17 cellular contexts compared by ENCODE assay signal in the genomic region with DNA sequence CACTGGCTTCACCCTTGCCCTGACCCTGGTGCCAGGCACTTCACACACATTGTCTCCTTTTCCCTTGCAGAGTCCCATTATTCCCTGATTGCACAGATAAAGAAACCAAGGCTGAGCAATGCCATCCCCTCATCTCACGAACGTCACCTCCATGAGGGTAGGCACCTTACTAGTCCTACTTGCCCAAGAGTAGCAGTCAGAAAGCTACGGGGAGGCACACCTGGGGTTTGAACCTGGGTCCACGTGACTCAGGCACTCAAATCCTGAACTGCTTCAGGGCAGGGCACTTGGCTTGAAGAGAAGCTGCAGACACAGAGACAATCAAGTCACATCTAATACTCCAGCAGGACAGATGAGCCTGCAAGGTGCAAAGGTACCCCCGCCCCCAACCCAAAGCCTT. TPM values are rescaled to one million over a fixed set of nuclear protein-coding genes. Genes with fewer than 3 reads are reported as not detected.
A peak's percentile ranks its signal among the peaks of the same experiment; 100 is the strongest.
DNase-seq lines count a peak whose midpoint lies in the region; FAIRE-seq and TF ChIP-seq lines count a peak whose summit lies in the region.
"Had no signal": no experiment of that assay in that cellular context is flagged by ENCODE, and none has a peak within 500 bp of the region (broad histone marks: within the 10 kb centered on the region; RNA-seq: fewer than 3 reads in every experiment).

No MANE protein-coding gene starts in this region.

- DNase-seq in H7 (peak; percentile 10), H1 (ENCODE audit: low read depth in 1 of 2, low spot score in 2 of 2) (peak in 1 of 2 experiments; percentile 48), SHP77 (lab: John Stamatoyannopoulos, UW) (no peak), mammary epithelial cell (no peak), GF-D8 (lab: John Stamatoyannopoulos, UW) (no peak)
- DNase-seq in stimulated activated CD4-positive, alpha-beta T cell treated with anti-CD3 and anti-CD28 coated beads, Interleukin-12 subunit alpha, Interleukin-12 subunit beta, amount 100 ng/mL, for 4 hours, result no peak
- DNase-seq: HCEC 1CT, KG1, NCI-H1105, NCI-H1694 treated with DMSO at 0.1 percent for 48 hours, NCI-H345, NCI-H69, Right ventricle myocardium superior had no signal

- H3K27ac ChIP-seq in KMS-11 (peak overlapping the region; percentile 64), H1 (ENCODE audit: low read depth, low read length) (no peak overlapping the region), rectal smooth muscle tissue (ENCODE audit: low read depth, low read length) (no peak overlapping the region), mammary epithelial cell (ENCODE audit: insufficient read depth, low read depth, low read length) (no peak overlapping the region)

- H4K20me1 ChIP-seq in KMS-11 (ENCODE audit: insufficient read depth), result no peaks in the 10 kb centered on the region
- no peaks in the 10 kb centered on the region for H4K20me1 ChIP-seq in H1 (replicated peaks in 1 of 2; ENCODE audit: control insufficient read depth in 1 of 2, insufficient read depth in 2 of 2, low read length in 2 of 2)
- no peaks in the 10 kb centered on the region for H4K20me1 ChIP-seq in mammary epithelial cell (ENCODE audit: insufficient read depth, low read length)

- CTCF ChIA-PET in H1 (lab: Charles Lee; ENCODE audit: partially characterized antibody), result interaction anchor here (0.6 to 1.6 kb wide), 4 partner anchors 77 to 454 kb away, joined by 3 to 8 read pairs (median 4); a partner anchor contains a TSS
- CTCF ChIA-PET in mammary epithelial cell (lab: Charles Lee; ENCODE audit: low non-redundant PET), result no interaction called here

- POLR2A ChIA-PET in H1 (lab: Charles Lee; ENCODE audit: partially characterized antibody), result interaction anchor here (1.2 to 1.4 kb wide), 3 partner anchors 8 to 11 kb away, joined by 3 to 4 read pairs (median 3); no protein-coding TSS in a partner anchor

- H3K9me3 ChIP-seq in H1 (ENCODE audit: insufficient read depth in 2 of 2, low read depth in 1 of 2, low read length in 1 of 2), result no peaks in the 10 kb centered on the region
- H3K9me3 ChIP-seq in mammary epithelial cell (replicated peaks; ENCODE audit: insufficient read depth, low read length), result no peaks in the 10 kb centered on the region

- H2BK120ac ChIP-seq in H1 (replicated peaks; ENCODE audit: low read depth, low read length), result peak overlapping the region; percentile 94

- no peak for TF ChIP-seq EP300 in H1 (IDR thresholded peaks at IDR 0.05; ENCODE audit: borderline replicate concordance in 1 of 2, low read depth in 2 of 2, low read length in 2 of 2)

- H3K79me2 ChIP-seq in KMS-11 (ENCODE audit: insufficient read depth, low read depth) (no peaks in the 10 kb centered on the region), H1 (ENCODE audit: control insufficient read depth in 1 of 2, insufficient read depth in 2 of 2, low read length in 2 of 2) (no peaks in the 10 kb centered on the region), mammary epithelial cell (ENCODE audit: insufficient read depth, low read length) (no peaks in the 10 kb centered on the region)

- no peak for FAIRE-seq in H1 (lab: Jason Lieb, UNC)

- no peaks in the 10 kb centered on the region for H3K79me1 ChIP-seq in H1 (ENCODE audit: low read depth, low read length)

- dilution Hi-C loops in mammary epithelial cell (cut with HindIII; ENCODE audit: low sequenced_read_pairs), result no loop called here

- 0 out of 2 replicates have a peak overlapping the region, but pooled peaks have one; percentile 23 for H4K8ac ChIP-seq in H1 (ENCODE audit: extremely low read depth, insufficient read depth, low read length)

- TF ChIP-seq POLR2A in H1 (IDR thresholded peaks at IDR 0.05; ENCODE audit: control extremely low read depth in 1 of 2, low read depth in 2 of 2, low read length in 2 of 2), result no peak

- peak overlapping the region; percentile 93; the same call in 1 of the 2 replicates for H3K4me2 ChIP-seq in KMS-11
- H3K4me2 ChIP-seq in H1 (ENCODE audit: insufficient read depth in 1 of 2, low read depth in 2 of 2, low read length in 2 of 2), result peak overlapping the region in 1 of 2 experiments; percentile 7; a peak in 2 of 4 replicates
- no peak overlapping the region for H3K4me2 ChIP-seq in mammary epithelial cell (ENCODE audit: insufficient read depth, low read depth, low read length)

- peak overlapping the region; percentile 18; the same call in 1 of the 2 replicates for H2BK5ac ChIP-seq in H1 (ENCODE audit: low read depth, low read length)

- TF ChIP-seq CTCF in KMS-11 (conservative IDR thresholded peaks at IDR 0.05; ENCODE audit: low read depth, low read length) (no peak), H1 (IDR thresholded peaks at IDR 0.05; ENCODE audit: control extremely low read depth in 1 of 3, insufficient read depth in 1 of 3, low read depth in 1 of 3, low read length in 3 of 3) (no peak), mammary epithelial cell (conservative IDR thresholded peaks at IDR 0.05 in 1 of 2, IDR thresholded peaks at IDR 0.05 in 1 of 2; ENCODE audit: extremely low read depth in 1 of 2, insufficient read depth in 1 of 2, low read depth in 1 of 2, low read length in 2 of 2) (no peak)

- peak overlapping the region; percentile 70 for H4K91ac ChIP-seq in H1 (replicated peaks; ENCODE audit: insufficient read length, low read length)

- H3K4ac ChIP-seq in H1 (replicated peaks; ENCODE audit: insufficient read length, low read depth, low read length), result peak overlapping the region; percentile 79

- in situ Hi-C loops in mammary epithelial cell (cut with MboI; ENCODE audit: low sequenced_read_pairs in 2 of 2), result loop anchor here (10.0 to 25.0 kb wide), 3 partner anchors 124 to 506 kb away; no protein-coding TSS in a partner anchor

- H3K18ac ChIP-seq in H1 (ENCODE audit: extremely low read depth, low read length), result peak overlapping the region; percentile 91; the same call in 1 of the 2 replicates

- 0 out of 2 replicates have a peak overlapping the region, but pooled peaks have one; percentile 33 for H3K9ac ChIP-seq in KMS-11
- H3K9ac ChIP-seq in H1 (replicated peaks in 1 of 4; ENCODE audit: extremely low read depth in 1 of 4, low read depth in 3 of 4, low read length in 3 of 4), result no peak overlapping the region
- no peak overlapping the region for H3K9ac ChIP-seq in rectal smooth muscle tissue (ENCODE audit: low read length)
- no peak overlapping the region for H3K9ac ChIP-seq in mammary epithelial cell (ENCODE audit: insufficient read depth, low read length)

- H2BK20ac ChIP-seq in H1 (ENCODE audit: low read length), result peak overlapping the region; percentile 66; the same call in 1 of the 2 replicates

- H3K56ac ChIP-seq in H1 (replicated peaks; ENCODE audit: insufficient read length, low read depth, low read length), result no peak overlapping the region

- BruUV-seq in mammary epithelial cell (replicated peaks; lab: Mats Ljungman, UMichigan), result no TSS peak

- H3K36me3 ChIP-seq in H7 (replicated peaks; ENCODE audit: control insufficient read depth, insufficient read depth, low read length) (no peaks in the 10 kb centered on the region), KMS-11 (ENCODE audit: insufficient read depth) (no peaks in the 10 kb centered on the region), H1 (ENCODE audit: control insufficient read depth in 2 of 4, insufficient read depth in 4 of 4, low read length in 3 of 4) (no peaks in the 10 kb centered on the region), rectal smooth muscle tissue (ENCODE audit: control insufficient read depth, insufficient read depth, low read length) (no peaks in the 10 kb centered on the region), mammary epithelial cell (ENCODE audit: insufficient read depth, low read length) (no peaks in the 10 kb centered on the region)

- no peaks in the 10 kb centered on the region for H3K23me2 ChIP-seq in H1 (ENCODE audit: low read depth, low read length)

- 0 out of 2 replicates have a peak overlapping the region, but pooled peaks have one; percentile 80 for H2AK5ac ChIP-seq in H1 (ENCODE audit: low read depth, low read length)

- no peak for TF ChIP-seq RAD21 in H1 (IDR thresholded peaks at IDR 0.05 in 1 of 2, conservative IDR thresholded peaks at IDR 0.05 in 1 of 2; ENCODE audit: low read depth in 2 of 2, low read length in 2 of 2)

- no peak overlapping the region for H3K14ac ChIP-seq in H1 (ENCODE audit: insufficient read length)

- H2BK15ac ChIP-seq in H1 (ENCODE audit: low read length), result no peak overlapping the region

- peak overlapping the region; percentile 86; the same call in 1 of the 2 replicates for H2BK12ac ChIP-seq in H1 (ENCODE audit: low read depth, low read length)

- intact Hi-C loops in mammary epithelial cell (cut with micrococcal nuclease), result loop anchor here (10.0 kb wide), 1 partner anchor 1754 kb away; no protein-coding TSS in a partner anchor

- H4K5ac ChIP-seq in H1 (ENCODE audit: insufficient read length, low read depth, low read length), result peak overlapping the region; percentile 51

- no peaks in the 10 kb centered on the region for H3K27me3 ChIP-seq in H7 (ENCODE audit: control insufficient read depth, insufficient read depth, low read length)
- no peaks in the 10 kb centered on the region for H3K27me3 ChIP-seq in KMS-11 (ENCODE audit: insufficient read depth, low read depth)
- H3K27me3 ChIP-seq in H1 (replicated peaks in 1 of 4; ENCODE audit: control insufficient read depth in 3 of 4, extremely low read depth in 1 of 4, insufficient read depth in 3 of 4, low read length in 3 of 4), result no peaks in the 10 kb centered on the region
- H3K27me3 ChIP-seq in rectal smooth muscle tissue (ENCODE audit: control insufficient read depth, insufficient read depth, low read length), result no peaks in the 10 kb centered on the region
- H3K27me3 ChIP-seq in mammary epithelial cell (ENCODE audit: insufficient read depth, low read length), result no peaks in the 10 kb centered on the region

- peak overlapping the region; percentile 35 for H3K23ac ChIP-seq in H1 (ENCODE audit: insufficient read length)

- H3K4me3 ChIP-seq in H7 (ENCODE audit: insufficient read depth, low read depth, low read length) (no peak overlapping the region), KMS-11 (IDR thresholded peaks at IDR 0.05; ENCODE audit: insufficient read depth, low read depth, low read length) (no peak overlapping the region), H1 (ENCODE audit: extremely low read depth in 1 of 4, insufficient read depth in 2 of 4, low read depth in 3 of 4, low read length in 4 of 4) (no peak overlapping the region), rectal smooth muscle tissue (ENCODE audit: low read length) (peak overlapping the region; percentile 37), mammary epithelial cell (replicated peaks in 1 of 3; ENCODE audit: insufficient read depth in 1 of 3, low read depth in 2 of 3, low read length in 3 of 3) (no peak overlapping the region)

- WGBS in H1 (ENCODE audit: extremely low coverage in 1 of 2, insufficient coverage in 1 of 2, insufficient read length in 1 of 2, insufficient replicate concordance in 2 of 2, low coverage in 1 of 2, low lambda C conversion rate in 2 of 2, missing lambda C conversion rate in 1 of 2), 2 experiments, result 70% methylated on average over 5 of the region's 5 CpGs; no CpG with 5 or more reads in 1 of the 2 experiments
- WGBS in mammary epithelial cell (ENCODE audit: low coverage, missing lambda C conversion rate), result 76% methylated on average over 4 of the region's 5 CpGs

- H3K4me1 ChIP-seq in KMS-11 (ENCODE audit: low read depth, poor library complexity, severe bottlenecking), result peaks cover 64% of the 10 kb centered on the region
- H3K4me1 ChIP-seq in H1 (replicated peaks in 1 of 4; ENCODE audit: control insufficient read depth in 3 of 4, insufficient read depth in 4 of 4, low read length in 3 of 4), result peaks cover 13 to 31% (median 17%) of the 10 kb centered on the region in 4 experiments
- H3K4me1 ChIP-seq in rectal smooth muscle tissue (ENCODE audit: control insufficient read depth, insufficient read depth, low read length), result no peaks in the 10 kb centered on the region
- H3K4me1 ChIP-seq in mammary epithelial cell (ENCODE audit: insufficient read depth, low read length), result peaks cover 11% of the 10 kb centered on the region

- H2AFZ ChIP-seq in KMS-11 (ENCODE audit: low read depth), result peak overlapping the region; percentile 14; the same call in 1 of the 2 replicates
- no peak overlapping the region for H2AFZ ChIP-seq in H1 (ENCODE audit: low read length)
- H2AFZ ChIP-seq in mammary epithelial cell (ENCODE audit: low read depth, low read length), result no peak overlapping the region

RNA-seq across cellular contexts. Expression of a gene that starts 1.9 kb away (rescaled TPM):
- 0.07 TPM in 1 of 2 replicates, not detected in the other for total RNA-seq in H7 (2014; rRNA removed; shearing (Covaris generic))
- 0.19 and 0.27 TPM in 2 replicates for total RNA-seq in H1 (2021; fragmentation: NEBNext Ultra II Directional; extraction: Animal tissue kit (Norgen Biotek cat#: 25700))
- polyA plus RNA-seq in H1 (2011; rRNA removed) (0.06 and 0.08 TPM in 2 replicates), mammary epithelial cell (not detected)
- polyA plus RNA-seq in H1 (2011; cell fraction: cytosol; rRNA removed), result 0.03 TPM
- 0.10 TPM for polyA plus RNA-seq in H1 (2011; cell fraction: nucleus; rRNA removed)
- 0.25 to 0.48 TPM (median 0.38 TPM) in 3 of 4 replicates, not detected in the other for polyA plus RNA-seq in H1 (2012, experiment 1 of 2)
- polyA plus RNA-seq in H1 (2012, experiment 2 of 2), result not detected
- 0.20 TPM for polyA plus RNA-seq in H1 (2013, experiment 1 of 2)
- polyA plus RNA-seq in H1 (2013, experiment 2 of 2), result 0.18 TPM
- polyA minus RNA-seq in H1 (2011; rRNA and poly(A)+ RNA removed), result 0.02 and 0.06 TPM in 2 replicates
- polyA minus RNA-seq in H1 (2011; cell fraction: cytosol; rRNA and poly(A)+ RNA removed), result not detected
- polyA minus RNA-seq in H1 (2011; cell fraction: nucleus; rRNA and poly(A)+ RNA removed), result 0.30 TPM
- total RNA-seq in mammary epithelial cell, result not detected
- polyA minus RNA-seq in mammary epithelial cell, result not detected
- total RNA-seq: MCF 10A, Right ventricle myocardium superior had no signal
- polyA plus RNA-seq: BJ had no signal
